In genomic region chr5:306011-306805, GRCh38 we compare ENCODE assay signal across 14 cellular contexts.
"Had no signal": no experiment of that assay in that cellular context is flagged by ENCODE, and none has a peak within 500 bp of the region (broad histone marks: within the 10 kb centered on the region; RNA-seq: fewer than 3 reads in every experiment).

No MANE protein-coding gene starts in this region.

- H3K27ac ChIP-seq: foreskin keratinocyte, right lobe of liver, VCaP had no signal

- DNase-seq: activated CD4-positive, alpha-beta T cell treated with anti-CD3 and anti-CD28 coated beads for 4 hours; activated gamma-delta T cell treated with Interleukin-2 at 50 U/mL for 16 hours; activated naive CD8-positive, alpha-beta T cell treated with anti-CD3 and anti-CD28 coated beads for 36 hours; activated T-cell treated with anti-CD3 and anti-CD28 coated beads, Interleukin-2, amount 50 U/mL, for 4 hours; anterior cingulate cortex; foreskin keratinocyte; left colon; naive thymus-derived CD4-positive, alpha-beta T cell; stimulated activated CD4-positive, alpha-beta T cell treated with anti-CD3 and anti-CD28 coated beads, Interleukin-2, amount 100 ng/mL, for 24 hours; stimulated activated naive CD4-positive, alpha-beta T cell; T1000 had no signal

- H3K27ac Mint-ChIP-seq: activated naive CD8-positive, alpha-beta T cell treated with anti-CD3 and anti-CD28 coated beads for 36 hours; naive thymus-derived CD4-positive, alpha-beta T cell; progenitor cell of endocrine pancreas had no signal

- H3K9me3 ChIP-seq: right lobe of liver had no signal

- H3K9me3 Mint-ChIP-seq: activated naive CD8-positive, alpha-beta T cell treated with anti-CD3 and anti-CD28 coated beads for 36 hours; activated T-cell treated with anti-CD3 and anti-CD28 coated beads, Interleukin-2, amount 50 U/mL, for 4 hours; naive thymus-derived CD4-positive, alpha-beta T cell had no signal

- ATAC-seq: activated T-cell treated with anti-CD3 and anti-CD28 coated beads, Interleukin-2, amount 50 U/mL, for 4 hours; foreskin keratinocyte; left colon; naive thymus-derived CD4-positive, alpha-beta T cell; right lobe of liver had no signal

- H3K36me3 Mint-ChIP-seq: activated naive CD8-positive, alpha-beta T cell treated with anti-CD3 and anti-CD28 coated beads for 36 hours had no signal

- H3K4me3 ChIP-seq: right lobe of liver had no signal

- H3K4me3 Mint-ChIP-seq: activated naive CD8-positive, alpha-beta T cell treated with anti-CD3 and anti-CD28 coated beads for 36 hours; activated T-cell treated with anti-CD3 and anti-CD28 coated beads, Interleukin-2, amount 50 U/mL, for 4 hours; naive thymus-derived CD4-positive, alpha-beta T cell had no signal

- H3K27me3 Mint-ChIP-seq: activated naive CD8-positive, alpha-beta T cell treated with anti-CD3 and anti-CD28 coated beads for 36 hours; naive thymus-derived CD4-positive, alpha-beta T cell; progenitor cell of endocrine pancreas had no signal
